ENCODE assay signal across 2 cellular contexts in the genomic region with DNA sequence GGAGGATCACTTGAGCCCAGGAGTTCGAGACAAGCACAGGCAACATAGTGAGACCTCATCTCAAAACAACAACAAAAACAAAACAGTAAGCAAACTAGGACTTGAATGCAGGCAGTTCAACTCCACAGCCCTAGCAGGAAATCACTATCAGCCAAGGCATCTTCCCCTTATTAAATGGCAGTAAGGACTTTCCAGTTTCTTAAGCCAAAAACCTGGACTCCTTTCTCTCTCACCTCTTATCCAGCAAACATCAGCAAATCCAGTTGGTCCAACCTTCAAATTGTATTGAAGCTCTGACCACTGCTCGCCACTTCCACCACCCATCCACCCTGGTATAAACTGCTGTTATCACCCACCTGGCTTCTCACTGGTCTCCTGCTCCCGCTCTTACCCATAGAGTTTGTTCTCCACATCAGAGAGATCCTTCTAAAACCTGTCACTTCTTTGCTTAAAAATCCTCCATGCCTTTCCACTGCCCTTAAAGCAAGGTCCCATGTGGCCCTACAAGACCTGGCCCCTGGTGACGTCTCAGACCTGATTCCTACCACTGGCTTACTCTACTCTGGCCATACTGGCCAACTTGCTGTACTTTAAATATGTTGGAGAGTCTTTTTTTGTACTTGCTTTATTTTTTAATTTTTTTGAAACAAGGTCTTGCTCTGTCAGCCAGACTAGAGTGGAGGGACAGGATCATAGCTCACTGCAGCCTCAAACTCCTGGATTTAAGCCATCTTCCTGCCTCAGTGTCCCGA.
TF ChIP-seq lines count a peak whose summit lies in the region.

No MANE protein-coding gene starts in this region.

TF ChIP-seq in SK-N-SH, 30 proteins besides CTCF, POLR2A, EP300 and RAD21 (continued from another document):
- TF ChIP-seq RFX5 (IDR thresholded peaks at IDR 0.05; ENCODE audit: low read length) (no peak), MEF2A (IDR thresholded peaks at IDR 0.05; ENCODE audit: borderline replicate concordance, low read depth) (no peak)
- TF ChIP-seq, protein P1, sequence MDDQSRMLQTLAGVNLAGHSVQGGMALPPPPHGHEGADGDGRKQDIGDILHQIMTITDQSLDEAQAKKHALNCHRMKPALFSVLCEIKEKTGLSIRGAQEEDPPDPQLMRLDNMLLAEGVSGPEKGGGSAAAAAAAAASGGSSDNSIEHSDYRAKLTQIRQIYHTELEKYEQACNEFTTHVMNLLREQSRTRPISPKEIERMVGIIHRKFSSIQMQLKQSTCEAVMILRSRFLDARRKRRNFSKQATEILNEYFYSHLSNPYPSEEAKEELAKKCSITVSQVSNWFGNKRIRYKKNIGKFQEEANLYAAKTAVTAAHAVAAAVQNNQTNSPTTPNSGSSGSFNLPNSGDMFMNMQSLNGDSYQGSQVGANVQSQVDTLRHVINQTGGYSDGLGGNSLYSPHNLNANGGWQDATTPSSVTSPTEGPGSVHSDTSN (IDR thresholded peaks at IDR 0.05), result no peak
TF ChIP-seq in SK-N-SH: peak in this region for 0.

TF ChIP-seq in SK-N-SH treated with all-trans-retinoic acid at 6 μM for 48 hours, 23 proteins besides CTCF, POLR2A, EP300 and RAD21 (continued from another document):
- TF ChIP-seq GLIS3 (CRISPR knock-in tag; IDR thresholded peaks at IDR 0.05) (no peak), OSR1 (CRISPR knock-in tag; IDR thresholded peaks at IDR 0.05) (no peak), ZNF8 (CRISPR knock-in tag; IDR thresholded peaks at IDR 0.05) (no peak), TOX (CRISPR knock-in tag; IDR thresholded peaks at IDR 0.05; ENCODE audit: borderline replicate concordance) (no peak), ARNTL (CRISPR knock-in tag; IDR thresholded peaks at IDR 0.05; ENCODE audit: borderline replicate concordance, low read depth) (no peak), ZFP3 (CRISPR knock-in tag; IDR thresholded peaks at IDR 0.05) (no peak), CSDC2 (CRISPR knock-in tag; IDR thresholded peaks at IDR 0.05) (no peak), ZC3H10 (CRISPR knock-in tag; IDR thresholded peaks at IDR 0.05) (no peak), ZNF565 (CRISPR knock-in tag; conservative IDR thresholded peaks at IDR 0.05; ENCODE audit: low read depth) (no peak), TCF4 (CRISPR knock-in tag; IDR thresholded peaks at IDR 0.05; ENCODE audit: borderline replicate concordance) (no peak), SNAI2 (CRISPR knock-in tag; IDR thresholded peaks at IDR 0.05) (no peak)
- TF ChIP-seq, protein P2, sequence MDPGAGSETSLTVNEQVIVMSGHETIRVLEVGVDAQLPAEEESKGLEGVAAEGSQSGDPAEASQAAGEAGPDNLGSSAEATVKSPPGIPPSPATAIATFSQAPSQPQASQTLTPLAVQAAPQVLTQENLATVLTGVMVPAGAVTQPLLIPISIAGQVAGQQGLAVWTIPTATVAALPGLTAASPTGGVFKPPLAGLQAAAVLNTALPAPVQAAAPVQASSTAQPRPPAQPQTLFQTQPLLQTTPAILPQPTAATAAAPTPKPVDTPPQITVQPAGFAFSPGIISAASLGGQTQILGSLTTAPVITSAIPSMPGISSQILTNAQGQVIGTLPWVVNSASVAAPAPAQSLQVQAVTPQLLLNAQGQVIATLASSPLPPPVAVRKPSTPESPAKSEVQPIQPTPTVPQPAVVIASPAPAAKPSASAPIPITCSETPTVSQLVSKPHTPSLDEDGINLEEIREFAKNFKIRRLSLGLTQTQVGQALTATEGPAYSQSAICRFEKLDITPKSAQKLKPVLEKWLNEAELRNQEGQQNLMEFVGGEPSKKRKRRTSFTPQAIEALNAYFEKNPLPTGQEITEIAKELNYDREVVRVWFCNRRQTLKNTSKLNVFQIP (CRISPR knock-in tag; IDR thresholded peaks at IDR 0.05; ENCODE audit: borderline replicate concordance, low read depth), result no peak
- TF ChIP-seq, protein P3, sequence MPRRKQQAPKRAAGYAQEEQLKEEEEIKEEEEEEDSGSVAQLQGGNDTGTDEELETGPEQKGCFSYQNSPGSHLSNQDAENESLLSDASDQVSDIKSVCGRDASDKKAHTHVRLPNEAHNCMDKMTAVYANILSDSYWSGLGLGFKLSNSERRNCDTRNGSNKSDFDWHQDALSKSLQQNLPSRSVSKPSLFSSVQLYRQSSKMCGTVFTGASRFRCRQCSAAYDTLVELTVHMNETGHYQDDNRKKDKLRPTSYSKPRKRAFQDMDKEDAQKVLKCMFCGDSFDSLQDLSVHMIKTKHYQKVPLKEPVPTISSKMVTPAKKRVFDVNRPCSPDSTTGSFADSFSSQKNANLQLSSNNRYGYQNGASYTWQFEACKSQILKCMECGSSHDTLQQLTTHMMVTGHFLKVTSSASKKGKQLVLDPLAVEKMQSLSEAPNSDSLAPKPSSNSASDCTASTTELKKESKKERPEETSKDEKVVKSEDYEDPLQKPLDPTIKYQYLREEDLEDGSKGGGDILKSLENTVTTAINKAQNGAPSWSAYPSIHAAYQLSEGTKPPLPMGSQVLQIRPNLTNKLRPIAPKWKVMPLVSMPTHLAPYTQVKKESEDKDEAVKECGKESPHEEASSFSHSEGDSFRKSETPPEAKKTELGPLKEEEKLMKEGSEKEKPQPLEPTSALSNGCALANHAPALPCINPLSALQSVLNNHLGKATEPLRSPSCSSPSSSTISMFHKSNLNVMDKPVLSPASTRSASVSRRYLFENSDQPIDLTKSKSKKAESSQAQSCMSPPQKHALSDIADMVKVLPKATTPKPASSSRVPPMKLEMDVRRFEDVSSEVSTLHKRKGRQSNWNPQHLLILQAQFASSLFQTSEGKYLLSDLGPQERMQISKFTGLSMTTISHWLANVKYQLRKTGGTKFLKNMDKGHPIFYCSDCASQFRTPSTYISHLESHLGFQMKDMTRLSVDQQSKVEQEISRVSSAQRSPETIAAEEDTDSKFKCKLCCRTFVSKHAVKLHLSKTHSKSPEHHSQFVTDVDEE (CRISPR knock-in tag; IDR thresholded peaks at IDR 0.05), result no peak
- TF ChIP-seq, protein P4, sequence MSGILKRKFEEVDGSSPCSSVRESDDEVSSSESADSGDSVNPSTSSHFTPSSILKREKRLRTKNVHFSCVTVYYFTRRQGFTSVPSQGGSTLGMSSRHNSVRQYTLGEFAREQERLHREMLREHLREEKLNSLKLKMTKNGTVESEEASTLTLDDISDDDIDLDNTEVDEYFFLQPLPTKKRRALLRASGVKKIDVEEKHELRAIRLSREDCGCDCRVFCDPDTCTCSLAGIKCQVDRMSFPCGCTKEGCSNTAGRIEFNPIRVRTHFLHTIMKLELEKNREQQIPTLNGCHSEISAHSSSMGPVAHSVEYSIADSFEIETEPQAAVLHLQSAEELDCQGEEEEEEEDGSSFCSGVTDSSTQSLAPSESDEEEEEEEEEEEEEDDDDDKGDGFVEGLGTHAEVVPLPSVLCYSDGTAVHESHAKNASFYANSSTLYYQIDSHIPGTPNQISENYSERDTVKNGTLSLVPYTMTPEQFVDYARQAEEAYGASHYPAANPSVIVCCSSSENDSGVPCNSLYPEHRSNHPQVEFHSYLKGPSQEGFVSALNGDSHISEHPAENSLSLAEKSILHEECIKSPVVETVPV (CRISPR knock-in tag; IDR thresholded peaks at IDR 0.05), result no peak
